In the genomic region with DNA sequence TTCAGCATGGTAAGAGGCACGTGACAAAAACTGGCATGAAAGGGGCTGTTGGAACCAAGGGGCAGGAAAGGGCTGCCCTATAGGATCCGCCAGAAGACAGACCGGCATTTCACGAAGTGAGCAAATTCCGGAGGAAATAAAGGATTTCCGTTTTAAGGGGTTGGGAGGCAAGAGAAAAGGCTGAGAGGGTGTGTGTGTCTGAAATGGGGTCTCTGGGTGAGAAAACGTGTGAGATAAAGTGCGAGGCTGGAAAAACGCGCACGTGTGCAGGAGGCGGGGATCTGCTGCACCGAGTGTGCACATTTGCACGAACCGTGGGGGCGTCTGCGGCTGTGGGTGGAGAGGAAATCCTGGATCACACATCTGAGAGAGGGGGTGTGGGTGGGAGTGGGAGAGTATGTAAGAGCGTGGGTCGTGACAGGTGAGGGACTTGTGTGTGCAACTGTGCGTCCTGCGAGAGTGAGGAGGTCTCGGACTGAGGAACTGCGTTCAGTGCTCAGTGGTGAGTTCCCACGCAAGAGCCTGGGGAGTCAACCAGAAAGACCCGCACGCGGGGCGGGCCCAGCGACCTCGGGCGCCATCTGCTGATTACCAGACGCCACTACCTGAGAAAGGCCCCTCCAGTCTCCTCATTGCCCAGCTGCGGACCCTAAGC, we compare ENCODE assay signal across 1 cellular context.
TF ChIP-seq lines count a peak whose summit lies in the region.

No MANE protein-coding gene starts in this region.

TF ChIP-seq in H1, 55 proteins besides CTCF, POLR2A, EP300 and RAD21:
- no peak for TF ChIP-seq SIN3A (conservative IDR thresholded peaks at IDR 0.05 in 1 of 2, IDR thresholded peaks at IDR 0.05 in 1 of 2; ENCODE audit: low read depth in 1 of 2, low read length in 2 of 2)
- no peak for TF ChIP-seq CHD1 (IDR thresholded peaks at IDR 0.05; ENCODE audit: low read depth, low read length)
- TF ChIP-seq KDM4A (IDR thresholded peaks at IDR 0.05; ENCODE audit: low read depth, low read length, severe bottlenecking): peak; percentile 53
- no peak for TF ChIP-seq CBX8 (IDR thresholded peaks at IDR 0.05; ENCODE audit: borderline replicate concordance, low read depth, low read length)
- TF ChIP-seq CREB1 (IDR thresholded peaks at IDR 0.05): peak; percentile 43; the same call in 1 of the 2 replicates
- TF ChIP-seq, protein P1, sequence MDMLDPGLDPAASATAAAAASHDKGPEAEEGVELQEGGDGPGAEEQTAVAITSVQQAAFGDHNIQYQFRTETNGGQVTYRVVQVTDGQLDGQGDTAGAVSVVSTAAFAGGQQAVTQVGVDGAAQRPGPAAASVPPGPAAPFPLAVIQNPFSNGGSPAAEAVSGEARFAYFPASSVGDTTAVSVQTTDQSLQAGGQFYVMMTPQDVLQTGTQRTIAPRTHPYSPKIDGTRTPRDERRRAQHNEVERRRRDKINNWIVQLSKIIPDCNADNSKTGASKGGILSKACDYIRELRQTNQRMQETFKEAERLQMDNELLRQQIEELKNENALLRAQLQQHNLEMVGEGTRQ (IDR thresholded peaks at IDR 0.05; ENCODE audit: low read length): no peak
- TF ChIP-seq, protein P2, sequence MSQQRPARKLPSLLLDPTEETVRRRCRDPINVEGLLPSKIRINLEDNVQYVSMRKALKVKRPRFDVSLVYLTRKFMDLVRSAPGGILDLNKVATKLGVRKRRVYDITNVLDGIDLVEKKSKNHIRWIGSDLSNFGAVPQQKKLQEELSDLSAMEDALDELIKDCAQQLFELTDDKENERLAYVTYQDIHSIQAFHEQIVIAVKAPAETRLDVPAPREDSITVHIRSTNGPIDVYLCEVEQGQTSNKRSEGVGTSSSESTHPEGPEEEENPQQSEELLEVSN (IDR thresholded peaks at IDR 0.05): peak; percentile 58; the same call in 1 of the 2 replicates
- TF ChIP-seq SAP30 (IDR thresholded peaks at IDR 0.05; ENCODE audit: insufficient read depth, insufficient replicate concordance, low read length): no peak
- TF ChIP-seq BRCA1 (IDR thresholded peaks at IDR 0.05; ENCODE audit: low read depth, low read length): no peak
- TF ChIP-seq, protein P3, sequence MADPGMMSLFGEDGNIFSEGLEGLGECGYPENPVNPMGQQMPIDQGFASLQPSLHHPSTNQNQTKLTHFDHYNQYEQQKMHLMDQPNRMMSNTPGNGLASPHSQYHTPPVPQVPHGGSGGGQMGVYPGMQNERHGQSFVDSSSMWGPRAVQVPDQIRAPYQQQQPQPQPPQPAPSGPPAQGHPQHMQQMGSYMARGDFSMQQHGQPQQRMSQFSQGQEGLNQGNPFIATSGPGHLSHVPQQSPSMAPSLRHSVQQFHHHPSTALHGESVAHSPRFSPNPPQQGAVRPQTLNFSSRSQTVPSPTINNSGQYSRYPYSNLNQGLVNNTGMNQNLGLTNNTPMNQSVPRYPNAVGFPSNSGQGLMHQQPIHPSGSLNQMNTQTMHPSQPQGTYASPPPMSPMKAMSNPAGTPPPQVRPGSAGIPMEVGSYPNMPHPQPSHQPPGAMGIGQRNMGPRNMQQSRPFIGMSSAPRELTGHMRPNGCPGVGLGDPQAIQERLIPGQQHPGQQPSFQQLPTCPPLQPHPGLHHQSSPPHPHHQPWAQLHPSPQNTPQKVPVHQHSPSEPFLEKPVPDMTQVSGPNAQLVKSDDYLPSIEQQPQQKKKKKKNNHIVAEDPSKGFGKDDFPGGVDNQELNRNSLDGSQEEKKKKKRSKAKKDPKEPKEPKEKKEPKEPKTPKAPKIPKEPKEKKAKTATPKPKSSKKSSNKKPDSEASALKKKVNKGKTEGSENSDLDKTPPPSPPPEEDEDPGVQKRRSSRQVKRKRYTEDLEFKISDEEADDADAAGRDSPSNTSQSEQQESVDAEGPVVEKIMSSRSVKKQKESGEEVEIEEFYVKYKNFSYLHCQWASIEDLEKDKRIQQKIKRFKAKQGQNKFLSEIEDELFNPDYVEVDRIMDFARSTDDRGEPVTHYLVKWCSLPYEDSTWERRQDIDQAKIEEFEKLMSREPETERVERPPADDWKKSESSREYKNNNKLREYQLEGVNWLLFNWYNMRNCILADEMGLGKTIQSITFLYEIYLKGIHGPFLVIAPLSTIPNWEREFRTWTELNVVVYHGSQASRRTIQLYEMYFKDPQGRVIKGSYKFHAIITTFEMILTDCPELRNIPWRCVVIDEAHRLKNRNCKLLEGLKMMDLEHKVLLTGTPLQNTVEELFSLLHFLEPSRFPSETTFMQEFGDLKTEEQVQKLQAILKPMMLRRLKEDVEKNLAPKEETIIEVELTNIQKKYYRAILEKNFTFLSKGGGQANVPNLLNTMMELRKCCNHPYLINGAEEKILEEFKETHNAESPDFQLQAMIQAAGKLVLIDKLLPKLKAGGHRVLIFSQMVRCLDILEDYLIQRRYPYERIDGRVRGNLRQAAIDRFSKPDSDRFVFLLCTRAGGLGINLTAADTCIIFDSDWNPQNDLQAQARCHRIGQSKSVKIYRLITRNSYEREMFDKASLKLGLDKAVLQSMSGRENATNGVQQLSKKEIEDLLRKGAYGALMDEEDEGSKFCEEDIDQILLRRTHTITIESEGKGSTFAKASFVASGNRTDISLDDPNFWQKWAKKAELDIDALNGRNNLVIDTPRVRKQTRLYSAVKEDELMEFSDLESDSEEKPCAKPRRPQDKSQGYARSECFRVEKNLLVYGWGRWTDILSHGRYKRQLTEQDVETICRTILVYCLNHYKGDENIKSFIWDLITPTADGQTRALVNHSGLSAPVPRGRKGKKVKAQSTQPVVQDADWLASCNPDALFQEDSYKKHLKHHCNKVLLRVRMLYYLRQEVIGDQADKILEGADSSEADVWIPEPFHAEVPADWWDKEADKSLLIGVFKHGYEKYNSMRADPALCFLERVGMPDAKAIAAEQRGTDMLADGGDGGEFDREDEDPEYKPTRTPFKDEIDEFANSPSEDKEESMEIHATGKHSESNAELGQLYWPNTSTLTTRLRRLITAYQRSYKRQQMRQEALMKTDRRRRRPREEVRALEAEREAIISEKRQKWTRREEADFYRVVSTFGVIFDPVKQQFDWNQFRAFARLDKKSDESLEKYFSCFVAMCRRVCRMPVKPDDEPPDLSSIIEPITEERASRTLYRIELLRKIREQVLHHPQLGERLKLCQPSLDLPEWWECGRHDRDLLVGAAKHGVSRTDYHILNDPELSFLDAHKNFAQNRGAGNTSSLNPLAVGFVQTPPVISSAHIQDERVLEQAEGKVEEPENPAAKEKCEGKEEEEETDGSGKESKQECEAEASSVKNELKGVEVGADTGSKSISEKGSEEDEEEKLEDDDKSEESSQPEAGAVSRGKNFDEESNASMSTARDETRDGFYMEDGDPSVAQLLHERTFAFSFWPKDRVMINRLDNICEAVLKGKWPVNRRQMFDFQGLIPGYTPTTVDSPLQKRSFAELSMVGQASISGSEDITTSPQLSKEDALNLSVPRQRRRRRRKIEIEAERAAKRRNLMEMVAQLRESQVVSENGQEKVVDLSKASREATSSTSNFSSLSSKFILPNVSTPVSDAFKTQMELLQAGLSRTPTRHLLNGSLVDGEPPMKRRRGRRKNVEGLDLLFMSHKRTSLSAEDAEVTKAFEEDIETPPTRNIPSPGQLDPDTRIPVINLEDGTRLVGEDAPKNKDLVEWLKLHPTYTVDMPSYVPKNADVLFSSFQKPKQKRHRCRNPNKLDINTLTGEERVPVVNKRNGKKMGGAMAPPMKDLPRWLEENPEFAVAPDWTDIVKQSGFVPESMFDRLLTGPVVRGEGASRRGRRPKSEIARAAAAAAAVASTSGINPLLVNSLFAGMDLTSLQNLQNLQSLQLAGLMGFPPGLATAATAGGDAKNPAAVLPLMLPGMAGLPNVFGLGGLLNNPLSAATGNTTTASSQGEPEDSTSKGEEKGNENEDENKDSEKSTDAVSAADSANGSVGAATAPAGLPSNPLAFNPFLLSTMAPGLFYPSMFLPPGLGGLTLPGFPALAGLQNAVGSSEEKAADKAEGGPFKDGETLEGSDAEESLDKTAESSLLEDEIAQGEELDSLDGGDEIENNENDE (IDR thresholded peaks at IDR 0.05; ENCODE audit: insufficient replicate concordance, low read length): no peak
- TF ChIP-seq, protein P4, sequence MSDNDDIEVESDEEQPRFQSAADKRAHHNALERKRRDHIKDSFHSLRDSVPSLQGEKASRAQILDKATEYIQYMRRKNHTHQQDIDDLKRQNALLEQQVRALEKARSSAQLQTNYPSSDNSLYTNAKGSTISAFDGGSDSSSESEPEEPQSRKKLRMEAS (IDR thresholded peaks at IDR 0.05): peak; percentile 24; the same call in 1 of the 2 replicates
- TF ChIP-seq RNF2 (IDR thresholded peaks at IDR 0.05; ENCODE audit: borderline replicate concordance, low read depth, low read length, missing control alignments, poor library complexity, severe bottlenecking): no peak
- TF ChIP-seq SUZ12 (IDR thresholded peaks at IDR 0.05; ENCODE audit: low read length): peak; percentile 36; the same call in 1 of the 2 replicates
- peak; percentile 69 for TF ChIP-seq BACH1 (IDR thresholded peaks at IDR 0.05; ENCODE audit: low read length)
- TF ChIP-seq HDAC2 (IDR thresholded peaks at IDR 0.05; ENCODE audit: borderline replicate concordance in 1 of 2, low read depth in 2 of 2, low read length in 2 of 2): peak in 1 of 2 experiments; percentile 8; a peak in 1 of 4 replicates
- TF ChIP-seq POLR2AphosphoS5 (IDR thresholded peaks at IDR 0.05; ENCODE audit: low read depth, low read length): no peak
- no peak for TF ChIP-seq TEAD4 (IDR thresholded peaks at IDR 0.05; ENCODE audit: low read depth, low read length)
